ENCODE assay signal across 22 cellular contexts in the genomic region with DNA sequence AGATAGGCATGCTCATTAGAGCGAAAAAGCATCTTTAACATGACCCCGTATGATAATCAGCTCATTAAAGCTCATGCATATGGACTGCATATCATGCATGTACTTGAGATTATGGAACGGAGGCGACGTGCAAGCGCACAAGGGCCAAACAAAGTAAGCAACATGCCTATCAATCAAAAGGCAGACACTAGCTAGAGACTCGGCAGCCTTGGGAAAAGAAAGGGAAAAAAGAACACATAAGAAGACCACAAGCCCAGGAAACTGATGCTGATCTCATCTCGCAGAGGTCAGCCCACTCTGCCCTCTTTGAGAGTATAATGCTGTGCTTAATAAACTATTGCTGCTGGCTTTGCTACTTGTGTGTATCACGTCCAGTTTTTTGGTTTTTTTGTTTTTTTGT. TPM values are rescaled to one million over a fixed set of nuclear protein-coding genes. Genes with fewer than 3 reads are reported as not detected.
"Had no signal": no experiment of that assay in that cellular context is flagged by ENCODE, and none has a peak within 500 bp of the region (broad histone marks: within the 10 kb centered on the region; RNA-seq: fewer than 3 reads in every experiment).

No MANE protein-coding gene starts in this region.

- H3K36me3 ChIP-seq: uterus had no signal

- H3K27me3 Mint-ChIP-seq: activated naive CD8-positive, alpha-beta T cell treated with anti-CD3 and anti-CD28 coated beads for 36 hours; memory B cell had no signal

- H3K4me3 Mint-ChIP-seq: activated CD4-positive, alpha-beta T cell treated with anti-CD3 and anti-CD28 coated beads, Interleukin-2, amount 10 ng/mL, durations not matched to agents 24 days and 14 days; activated naive CD8-positive, alpha-beta T cell treated with anti-CD3 and anti-CD28 coated beads for 36 hours; activated T-helper 1 cell treated with anti-CD3 and anti-CD28 coated beads, Interleukin-12 subunit alpha, Interleukin-12 subunit beta, Interleukin-2, Interleukin-4 antibody, amounts not matched to agents 30 ng/mL and 10 ng/mL and 1 ng/mL, durations not matched to agents 14 hours and 24 hours and 36 hours; memory B cell; naive thymus-derived CD4-positive, alpha-beta T cell had no signal

- H3K9me3 Mint-ChIP-seq: activated CD4-positive, alpha-beta T cell treated with anti-CD3 and anti-CD28 coated beads, Interleukin-2, amount 10 ng/mL, durations not matched to agents 24 days and 14 days; activated naive CD8-positive, alpha-beta T cell treated with anti-CD3 and anti-CD28 coated beads for 36 hours; activated T-helper 1 cell treated with anti-CD3 and anti-CD28 coated beads, Interleukin-12 subunit alpha, Interleukin-12 subunit beta, Interleukin-2, Interleukin-4 antibody, amounts not matched to agents 30 ng/mL and 10 ng/mL and 1 ng/mL, durations not matched to agents 14 hours and 24 hours and 36 hours; memory B cell; naive thymus-derived CD4-positive, alpha-beta T cell had no signal

- H3K27ac Mint-ChIP-seq: activated CD4-positive, alpha-beta T cell treated with anti-CD3 and anti-CD28 coated beads, Interleukin-2, amount 10 ng/mL, durations not matched to agents 24 days and 14 days; activated naive CD8-positive, alpha-beta T cell treated with anti-CD3 and anti-CD28 coated beads for 36 hours; activated T-helper 1 cell treated with anti-CD3 and anti-CD28 coated beads, Interleukin-12 subunit alpha, Interleukin-12 subunit beta, Interleukin-2, Interleukin-4 antibody, amounts not matched to agents 30 ng/mL and 10 ng/mL and 1 ng/mL, durations not matched to agents 14 hours and 24 hours and 36 hours; memory B cell; naive thymus-derived CD4-positive, alpha-beta T cell had no signal

- ATAC-seq: body of pancreas; naive thymus-derived CD4-positive, alpha-beta T cell; stimulated activated naive CD8-positive, alpha-beta T cell treated with anti-CD3 and anti-CD28 coated beads, Interleukin-15, Interleukin-2, amounts not matched to agents 100 U/mL and 50 U/mL, for 24 hours had no signal

- H3K4me1 Mint-ChIP-seq: activated naive CD8-positive, alpha-beta T cell treated with anti-CD3 and anti-CD28 coated beads for 36 hours; memory B cell; naive thymus-derived CD4-positive, alpha-beta T cell had no signal

- DNase-seq: activated CD4-positive, alpha-beta T cell treated with anti-CD3 and anti-CD28 coated beads, Interleukin-2, amount 10 ng/mL, durations not matched to agents 24 days and 14 days; activated CD4-positive, CD25-positive, alpha-beta regulatory T cell; activated naive CD4-positive, alpha-beta T cell; activated naive CD8-positive, alpha-beta T cell treated with anti-CD3 and anti-CD28 coated beads for 36 hours; activated T-cell treated with anti-CD3 and anti-CD28 coated beads for 4 hours; amniotic stem cell; body of pancreas; dermis blood vessel endothelial cell; effector memory CD4-positive, alpha-beta T cell; esophagus squamous epithelium; naive thymus-derived CD4-positive, alpha-beta T cell; nucleus accumbens; retina; stimulated activated CD4-positive, alpha-beta T cell treated with anti-CD3 and anti-CD28 coated beads, Interleukin-1b, Interleukin-23, amount 100 ng/mL, for 48 hours; stimulated activated CD8-positive, alpha-beta memory T cell treated with anti-CD3 and anti-CD28 coated beads, Interleukin-4, amount 100 ng/mL, for 48 hours; stimulated activated naive CD8-positive, alpha-beta T cell treated with anti-CD3 and anti-CD28 coated beads, Interleukin-15, Interleukin-2, amounts not matched to agents 100 U/mL and 50 U/mL, for 24 hours; substantia nigra; tibial artery; uterus had no signal

- H3K36me3 Mint-ChIP-seq: activated naive CD8-positive, alpha-beta T cell treated with anti-CD3 and anti-CD28 coated beads for 36 hours; memory B cell; naive thymus-derived CD4-positive, alpha-beta T cell had no signal

- H3K9me3 ChIP-seq: body of pancreas, esophagus squamous epithelium, tibial artery, uterus had no signal

- H3K27ac ChIP-seq: body of pancreas, esophagus squamous epithelium, tibial artery, uterus had no signal

- H3K27me3 ChIP-seq: body of pancreas, esophagus squamous epithelium, tibial artery, uterus had no signal

- H3K4me3 ChIP-seq: body of pancreas, esophagus squamous epithelium, tibial artery, uterus had no signal

RNA-seq across cellular contexts. Expression of a gene that starts 2.6 kb away (rescaled TPM):
- total RNA-seq: activated CD4-positive, alpha-beta T cell treated with anti-CD3 and anti-CD28 coated beads, Interleukin-2, amount 10 ng/mL, durations not matched to agents 24 days and 14 days; activated naive CD8-positive, alpha-beta T cell treated with anti-CD3 and anti-CD28 coated beads for 36 hours; activated T-helper 1 cell treated with anti-CD3 and anti-CD28 coated beads, Interleukin-12 subunit alpha, Interleukin-12 subunit beta, Interleukin-2, Interleukin-4 antibody, amounts not matched to agents 30 ng/mL and 10 ng/mL and 1 ng/mL, durations not matched to agents 14 hours and 24 hours and 36 hours; naive thymus-derived CD4-positive, alpha-beta T cell had no signal
- polyA plus RNA-seq: naive thymus-derived CD4-positive, alpha-beta T cell had no signal

RNA-seq across cellular contexts. Expression of a gene that starts 37.6 kb away (rescaled TPM):
- total RNA-seq: activated CD4-positive, alpha-beta T cell treated with anti-CD3 and anti-CD28 coated beads, Interleukin-2, amount 10 ng/mL, durations not matched to agents 24 days and 14 days; activated naive CD8-positive, alpha-beta T cell treated with anti-CD3 and anti-CD28 coated beads for 36 hours; activated T-helper 1 cell treated with anti-CD3 and anti-CD28 coated beads, Interleukin-12 subunit alpha, Interleukin-12 subunit beta, Interleukin-2, Interleukin-4 antibody, amounts not matched to agents 30 ng/mL and 10 ng/mL and 1 ng/mL, durations not matched to agents 14 hours and 24 hours and 36 hours; fibroblast of villous mesenchyme; naive thymus-derived CD4-positive, alpha-beta T cell had no signal
- polyA plus RNA-seq: naive thymus-derived CD4-positive, alpha-beta T cell had no signal
